Comparison of ENCODE assay signal across 14 cellular contexts in genomic region chr15:70704731-70705130, GRCh38. TPM values are rescaled to one million over a fixed set of nuclear protein-coding genes. Genes with fewer than 3 reads are reported as not detected.
A peak's percentile ranks its signal among the peaks of the same experiment; 100 is the strongest.
DNase-seq lines count a peak whose midpoint lies in the region; ATAC-seq and TF ChIP-seq lines count a peak whose summit lies in the region.
"Had no signal": no experiment of that assay in that cellular context is flagged by ENCODE, and none has a peak within 500 bp of the region (broad histone marks: within the 10 kb centered on the region; RNA-seq: fewer than 3 reads in every experiment).

No MANE protein-coding gene starts in this region.

- no peaks in the 10 kb centered on the region for H3K4me1 Mint-ChIP-seq in immature natural killer cell

- H3K4me3 ChIP-seq in left ventricle myocardium inferior: no peak overlapping the region
- no peak overlapping the region for H3K4me3 ChIP-seq in right cardiac atrium (ENCODE audit: low read length)
- H3K4me3 ChIP-seq: MG63, SK-N-MC had no signal

- no peaks in the 10 kb centered on the region for H3K36me3 Mint-ChIP-seq in immature natural killer cell
- H3K36me3 Mint-ChIP-seq: CD8-positive, alpha-beta T cell had no signal

- peak overlapping the region; percentile 83 for H3K27ac ChIP-seq in left ventricle myocardium inferior (replicated peaks)
- no peak overlapping the region for H3K27ac ChIP-seq in right cardiac atrium (ENCODE audit: low read length)

- H3K4me1 ChIP-seq in left ventricle myocardium inferior (peaks cover 61% of the 10 kb centered on the region), right cardiac atrium (ENCODE audit: control insufficient read depth, insufficient read depth, low read length) (peaks cover 5% of the 10 kb centered on the region)

- no peak for DNase-seq in left ventricle myocardium inferior
- no peak for DNase-seq in right cardiac atrium
- DNase-seq in NOMO-1 (lab: John Stamatoyannopoulos, UW; ENCODE audit: unreplicated experiment in 2 of 2): peak; percentile 32 to 76
- DNase-seq in germinal center (ENCODE audit: low spot score): peak; percentile 3
- DNase-seq in stimulated activated CD4-positive, alpha-beta T cell treated with anti-CD3 and anti-CD28 coated beads, Interleukin-1b, Interleukin-23, amount 100 ng/mL, for 48 hours: no peak
- no peak for DNase-seq in DMS114 treated with DMSO at 0.1 percent for 48 hours (lab: John Stamatoyannopoulos, UW; ENCODE audit: unreplicated experiment)
- no peak for DNase-seq in Ammon's horn (ENCODE audit: low spot score)
- DNase-seq in immature natural killer cell: no peak
- DNase-seq: CD8-positive, alpha-beta T cell; MG63; NCI-H226; NCI-H524 had no signal

- no peak overlapping the region for H3K4me3 Mint-ChIP-seq in immature natural killer cell
- H3K4me3 Mint-ChIP-seq: CD8-positive, alpha-beta T cell had no signal

- peaks cover 3% of the 10 kb centered on the region for H3K36me3 ChIP-seq in left ventricle myocardium inferior

- 75% methylated on average over 5 of the region's 5 CpGs for WGBS in right cardiac atrium

- H3K27me3 Mint-ChIP-seq in immature natural killer cell (ENCODE audit: low read depth in 3 of 3): peaks cover 2 to 8% (median 3%) of the 10 kb centered on the region in 3 donors

- no peak for ATAC-seq in right cardiac atrium
- ATAC-seq: CD8-positive, alpha-beta T cell; Right ventricle myocardium inferior had no signal

- H3K27ac Mint-ChIP-seq in immature natural killer cell: no peak overlapping the region
- H3K27ac Mint-ChIP-seq: CD8-positive, alpha-beta T cell had no signal

- no peak for TF ChIP-seq CTCF in left ventricle myocardium inferior (IDR thresholded peaks at IDR 0.05; ENCODE audit: borderline replicate concordance)

- intact Hi-C loops in left ventricle myocardium inferior (cut with micrococcal nuclease) (no loop called here), right cardiac atrium (cut with DNase I) (loop anchor here in 1 of 4 donors (10.0 kb wide), 1 partner anchor 60 kb away; the partner anchor contains the start of gene UACA)

- no peaks in the 10 kb centered on the region for H3K27me3 ChIP-seq in left ventricle myocardium inferior (ENCODE audit: low read depth)
- no peaks in the 10 kb centered on the region for H3K27me3 ChIP-seq in right cardiac atrium (ENCODE audit: control insufficient read depth, insufficient read depth)
- H3K27me3 ChIP-seq: MG63 had no signal

- no peaks in the 10 kb centered on the region for H3K9me3 Mint-ChIP-seq in immature natural killer cell
- H3K9me3 Mint-ChIP-seq: CD8-positive, alpha-beta T cell had no signal

- H3K9me3 ChIP-seq in left ventricle myocardium inferior (replicated peaks) (peaks cover 14% of the 10 kb centered on the region), right cardiac atrium (ENCODE audit: control insufficient read depth, low read length) (no peaks in the 10 kb centered on the region)
- H3K9me3 ChIP-seq: MG63 had no signal

RNA-seq across cellular contexts. Expression of gene UACA, which starts 58.6 kb away (rescaled TPM):
- total RNA-seq in left ventricle myocardium inferior (33.7 TPM), right cardiac atrium (10 to 100 TPM; 29.7 to 61.6 (median 48.5) TPM)
- polyA plus RNA-seq in right cardiac atrium (28.9 TPM), immature natural killer cell (under 1 TPM in 1 of 3 donors, not detected in 2; 0.63 TPM)

Comparison
In these comparisons a context has a peak if more than half of its experiments do, and no peak if none do; other contexts are left out.
1. DNase-seq: peak in NOMO-1 (2 of 2) and germinal center (single experiment); none in left ventricle myocardium inferior (single experiment), right cardiac atrium (0 of 3), stimulated activated CD4-positive, alpha-beta T cell treated with anti-CD3 and anti-CD28 coated beads, Interleukin-1b, Interleukin-23, amount 100 ng/mL, for 48 hours (single experiment), DMS114 treated with DMSO at 0.1 percent for 48 hours (single experiment), Ammon's horn (single experiment) and immature natural killer cell (0 of 3).